In the genomic region with DNA sequence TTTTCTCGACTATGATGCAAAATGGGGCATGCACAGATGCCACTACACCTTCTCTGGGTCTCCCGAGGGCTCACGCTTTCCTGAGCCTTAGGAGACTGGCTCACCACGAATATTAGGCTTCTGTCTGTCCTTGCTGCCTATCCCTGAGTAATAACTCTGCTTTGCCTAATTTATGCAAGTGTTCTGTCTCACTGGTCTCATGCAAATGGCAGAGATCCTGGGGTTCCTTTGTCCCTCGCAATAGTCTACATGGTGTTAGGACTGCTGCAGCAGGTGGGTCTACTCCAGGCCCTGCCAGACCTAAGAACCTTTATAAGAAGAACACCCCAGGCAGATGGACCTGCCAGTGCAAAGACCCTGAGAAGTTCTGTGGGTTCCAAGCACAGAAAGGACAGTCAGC, we compare ENCODE assay signal across 27 cellular contexts.
"Had no signal": no experiment of that assay in that cellular context is flagged by ENCODE, and none has a peak within 500 bp of the region (broad histone marks: within the 10 kb centered on the region; RNA-seq: fewer than 3 reads in every experiment).

No MANE protein-coding gene starts in this region.

- H3K4me1 ChIP-seq: neural progenitor cell, parathyroid adenoma, psoas muscle, right lobe of liver, sigmoid colon, stomach, thyroid gland, tibial nerve, upper lobe of left lung, uterus had no signal

- H3K4me3 ChIP-seq: neural progenitor cell, ovary, psoas muscle, right lobe of liver, sigmoid colon, stomach, thoracic aorta, thyroid gland, tibial nerve, upper lobe of left lung, uterus had no signal

- H3K79me2 ChIP-seq: parathyroid adenoma had no signal

- H3K4me1 Mint-ChIP-seq: natural killer cell; nephron; stimulated activated effector memory CD8-positive, alpha-beta T cell treated with anti-CD3 and anti-CD28 coated beads, Interleukin-12 subunit alpha, Interleukin-12 subunit beta, amount 100 ng/mL, for 72 hours; stimulated activated naive B cell treated with anti-CD40 and anti-IgM and Interleukin-4, amounts not matched to agents 10 μg/mL and 1 μg/mL and 100 μg/mL, for 72 hours had no signal

- H3K9ac ChIP-seq: neural progenitor cell, parathyroid adenoma had no signal

- H3K27ac ChIP-seq: neural progenitor cell, ovary, parathyroid adenoma, psoas muscle, right lobe of liver, sigmoid colon, stomach, thoracic aorta, thyroid gland, tibial nerve, upper lobe of left lung, uterus had no signal

- H3K27me3 Mint-ChIP-seq: progenitor cell of endocrine pancreas had no signal

- H3K36me3 Mint-ChIP-seq: natural killer cell; neural progenitor cell; stimulated activated effector memory CD8-positive, alpha-beta T cell treated with anti-CD3 and anti-CD28 coated beads, Interleukin-12 subunit alpha, Interleukin-12 subunit beta, amount 100 ng/mL, for 72 hours had no signal

- H2AFZ ChIP-seq: neural progenitor cell, parathyroid adenoma had no signal

- ATAC-seq: natural killer cell; psoas muscle; right cardiac atrium; right lobe of liver; stimulated activated effector memory CD8-positive, alpha-beta T cell treated with anti-CD3 and anti-CD28 coated beads, Interleukin-12 subunit alpha, Interleukin-12 subunit beta, amount 100 ng/mL, for 72 hours; stimulated activated naive B cell treated with anti-CD40 and anti-IgM and Interleukin-4, amounts not matched to agents 10 μg/mL and 1 μg/mL and 100 μg/mL, for 72 hours had no signal

- H3K36me3 ChIP-seq: neural progenitor cell, ovary, right lobe of liver, sigmoid colon, stomach, thoracic aorta, thyroid gland, tibial nerve, upper lobe of left lung, uterus had no signal

- DNase-seq: natural killer cell; occipital lobe; ovary; psoas muscle; right cardiac atrium; right lobe of liver; sigmoid colon; small intestine; stimulated activated CD4-positive, alpha-beta T cell treated with anti-CD3 and anti-CD28 coated beads, Interleukin-15, amount 100 ng/mL, for 24 hours; stimulated activated CD4-positive, alpha-beta T cell treated with anti-CD3 and anti-CD28 coated beads, Interleukin-2, amount 100 ng/mL, for 24 hours; stimulated activated CD4-positive, alpha-beta T cell treated with anti-CD3 and anti-CD28 coated beads, Interleukin-2, amount 100 ng/mL, for 48 hours; stimulated activated CD4-positive, alpha-beta T cell treated with anti-CD3 and anti-CD28 coated beads, Interleukin-4, amount 100 ng/mL, for 24 hours; stimulated activated naive B cell treated with anti-CD40 and anti-IgM and Interleukin-4, amounts not matched to agents 10 μg/mL and 1 μg/mL and 100 μg/mL, for 72 hours; stimulated activated naive CD4-positive, alpha-beta T cell treated with Interleukin-2 at 50 U/mL for 16 hours; stomach; thyroid gland; trophoblast cell; upper lobe of left lung; uterus had no signal

- H3K4me3 Mint-ChIP-seq: natural killer cell; nephron; neural progenitor cell; stimulated activated effector memory CD8-positive, alpha-beta T cell treated with anti-CD3 and anti-CD28 coated beads, Interleukin-12 subunit alpha, Interleukin-12 subunit beta, amount 100 ng/mL, for 72 hours; stimulated activated naive B cell treated with anti-CD40 and anti-IgM and Interleukin-4, amounts not matched to agents 10 μg/mL and 1 μg/mL and 100 μg/mL, for 72 hours; stimulated activated naive CD8-positive, alpha-beta T cell treated with anti-CD3 and anti-CD28 coated beads, Interleukin-15, Interleukin-2, amounts not matched to agents 100 ng/mL and 50 ng/mL, for 24 hours had no signal

- H3K27me3 ChIP-seq: neural progenitor cell, ovary, right lobe of liver, sigmoid colon, stomach, thyroid gland, tibial nerve, upper lobe of left lung, uterus had no signal

- H3K4me2 ChIP-seq: neural progenitor cell had no signal

- H3K9me3 ChIP-seq: ovary, psoas muscle, right lobe of liver, thoracic aorta, thyroid gland, upper lobe of left lung, uterus had no signal

- H3K27ac Mint-ChIP-seq: natural killer cell; nephron; neural progenitor cell; progenitor cell of endocrine pancreas; stimulated activated effector memory CD8-positive, alpha-beta T cell treated with anti-CD3 and anti-CD28 coated beads, Interleukin-12 subunit alpha, Interleukin-12 subunit beta, amount 100 ng/mL, for 72 hours; stimulated activated naive B cell treated with anti-CD40 and anti-IgM and Interleukin-4, amounts not matched to agents 10 μg/mL and 1 μg/mL and 100 μg/mL, for 72 hours; stimulated activated naive CD8-positive, alpha-beta T cell treated with anti-CD3 and anti-CD28 coated beads, Interleukin-15, Interleukin-2, amounts not matched to agents 100 ng/mL and 50 ng/mL, for 24 hours had no signal
